8 cellular contexts compared by ENCODE assay signal in genomic region chr20:59939879-59940128, GRCh38. TPM values are rescaled to one million over a fixed set of nuclear protein-coding genes. Genes with fewer than 3 reads are reported as not detected.
DNase-seq lines count a peak whose midpoint lies in the region; ATAC-seq lines count a peak whose summit lies in the region.

No MANE protein-coding gene starts in this region.

- peak overlapping the region; percentile 92 for H3K4me3 Mint-ChIP-seq in activated naive CD8-positive, alpha-beta T cell treated with anti-CD3 and anti-CD28 coated beads for 36 hours
- H3K4me3 Mint-ChIP-seq in stimulated activated naive CD8-positive, alpha-beta T cell treated with anti-CD3 and anti-CD28 coated beads, Interleukin-15, amount 100 ng/mL, for 72 hours = peak overlapping the region; percentile 91 to 98

- H3K27ac Mint-ChIP-seq in activated naive CD8-positive, alpha-beta T cell treated with anti-CD3 and anti-CD28 coated beads for 36 hours = peak overlapping the region; percentile 62
- H3K27ac Mint-ChIP-seq in stimulated activated naive CD8-positive, alpha-beta T cell treated with anti-CD3 and anti-CD28 coated beads, Interleukin-15, amount 100 ng/mL, for 72 hours = peak overlapping the region; percentile 57 to 94

- H3K79me2 ChIP-seq in ACC112 (ENCODE audit: control insufficient read depth, insufficient read depth, low read length, unreplicated experiment) = peaks cover 25% of the 10 kb centered on the region

- no peaks in the 10 kb centered on the region for H3K9me3 ChIP-seq in iPS-18a (ENCODE audit: control insufficient read depth, low read depth, low read length)

- peak; percentile 19 for DNase-seq in activated naive CD8-positive, alpha-beta T cell treated with anti-CD3 and anti-CD28 coated beads for 36 hours
- DNase-seq in stimulated activated naive CD8-positive, alpha-beta T cell treated with anti-CD3 and anti-CD28 coated beads, Interleukin-15, amount 100 ng/mL, for 72 hours = no peak
- DNase-seq in NCI-H2171 treated with DMSO at 0.1 percent for 48 hours (lab: John Stamatoyannopoulos, UW) = no peak

- peaks cover 22% of the 10 kb centered on the region for H3K36me3 Mint-ChIP-seq in activated naive CD8-positive, alpha-beta T cell treated with anti-CD3 and anti-CD28 coated beads for 36 hours

- H3K4me1 ChIP-seq in ACC112 (ENCODE audit: control insufficient read depth, insufficient read depth, low read length, unreplicated experiment) (peaks cover 20% of the 10 kb centered on the region), iPS-18a (ENCODE audit: control insufficient read depth, low read depth, low read length) (peaks cover 7% of the 10 kb centered on the region)

- H3K9ac ChIP-seq in iPS-18a (ENCODE audit: low read length) = no peak overlapping the region

- no peaks in the 10 kb centered on the region for H3K27me3 Mint-ChIP-seq in activated naive CD8-positive, alpha-beta T cell treated with anti-CD3 and anti-CD28 coated beads for 36 hours
- H3K27me3 Mint-ChIP-seq in stimulated activated naive CD8-positive, alpha-beta T cell treated with anti-CD3 and anti-CD28 coated beads, Interleukin-15, amount 100 ng/mL, for 72 hours = no peaks in the 10 kb centered on the region

- peaks cover 39% of the 10 kb centered on the region for H3K4me1 Mint-ChIP-seq in activated naive CD8-positive, alpha-beta T cell treated with anti-CD3 and anti-CD28 coated beads for 36 hours
- peaks cover 35% of the 10 kb centered on the region for H3K4me1 Mint-ChIP-seq in stimulated activated naive CD8-positive, alpha-beta T cell treated with anti-CD3 and anti-CD28 coated beads, Interleukin-15, amount 100 ng/mL, for 72 hours

- H3K27me3 ChIP-seq in ACC112 (ENCODE audit: insufficient read depth, low read length) (no peaks in the 10 kb centered on the region), iPS-18a (ENCODE audit: control insufficient read depth, insufficient read depth, low read length) (peaks cover 36% of the 10 kb centered on the region)

- H3K27ac ChIP-seq in ACC112 (ENCODE audit: low read depth, low read length) = peak overlapping the region; percentile 44; the same call in 1 of the 2 replicates
- H3K27ac ChIP-seq in iPS-18a (ENCODE audit: low read length) = no peak overlapping the region

- H2AFZ ChIP-seq in ACC112 (ENCODE audit: low read length, unreplicated experiment) = peak overlapping the region; percentile 77

- H3K4me3 ChIP-seq in ACC112 (ENCODE audit: low read depth, low read length) = peak overlapping the region; percentile 82
- peak overlapping the region; percentile 81 for H3K4me3 ChIP-seq in iPS-18a (ENCODE audit: low read length)

- peaks cover 1% of the 10 kb centered on the region for H3K9me3 Mint-ChIP-seq in activated naive CD8-positive, alpha-beta T cell treated with anti-CD3 and anti-CD28 coated beads for 36 hours
- no peaks in the 10 kb centered on the region for H3K9me3 Mint-ChIP-seq in stimulated activated naive CD8-positive, alpha-beta T cell treated with anti-CD3 and anti-CD28 coated beads, Interleukin-15, amount 100 ng/mL, for 72 hours

- H3K36me3 ChIP-seq in ACC112 (ENCODE audit: insufficient read depth, low read length) = no peaks in the 10 kb centered on the region; the same call in 1 of the 2 replicates
- H3K36me3 ChIP-seq in iPS-18a (ENCODE audit: control insufficient read depth, low read depth, low read length) = peaks cover 27% of the 10 kb centered on the region

- ATAC-seq in GM19035 (IDR thresholded peaks at IDR 0.05; ENCODE audit: unreplicated experiment) = peak; percentile 36
- ATAC-seq in HG03175 (IDR thresholded peaks at IDR 0.05; ENCODE audit: unreplicated experiment) = peak; percentile 26
- ATAC-seq in stimulated activated naive CD8-positive, alpha-beta T cell treated with anti-CD3 and anti-CD28 coated beads, Interleukin-15, amount 100 ng/mL, for 72 hours = peak; percentile 49
- no peak for ATAC-seq in esophagus mucosa

RNA-seq across cellular contexts. Expression of gene PPP1R3D, which starts 0.3 kb away (rescaled TPM):
- total RNA-seq in activated naive CD8-positive, alpha-beta T cell treated with anti-CD3 and anti-CD28 coated beads for 36 hours = 1 to 10 TPM; 4.0 to 4.2 TPM
- total RNA-seq in esophagus mucosa = 8.6 TPM

RNA-seq across cellular contexts. Expression of gene FAM217B, which starts 0.4 kb away (rescaled TPM):
- total RNA-seq in activated naive CD8-positive, alpha-beta T cell treated with anti-CD3 and anti-CD28 coated beads for 36 hours = 10 to 100 TPM; 25.7 to 28.7 TPM
- total RNA-seq in esophagus mucosa = 11.0 TPM

RNA-seq across cellular contexts. Expression of gene SYCP2, which starts 6.4 kb away (rescaled TPM):
- total RNA-seq in activated naive CD8-positive, alpha-beta T cell treated with anti-CD3 and anti-CD28 coated beads for 36 hours = 1 to 10 TPM; 2.9 to 3.2 TPM
- total RNA-seq in esophagus mucosa = 0.60 TPM

RNA-seq across cellular contexts. Expression of gene CDH26, which starts 18.4 kb away (rescaled TPM):
- total RNA-seq in activated naive CD8-positive, alpha-beta T cell treated with anti-CD3 and anti-CD28 coated beads for 36 hours = under 1 TPM; 0.52 to 0.66 TPM
- 1.3 TPM for total RNA-seq in esophagus mucosa
